9 cellular contexts compared by ENCODE assay signal in genomic region chr6:34465551-34466241, GRCh38. TPM values are rescaled to one million over a fixed set of nuclear protein-coding genes. Genes with fewer than 3 reads are reported as not detected.
DNase-seq lines count a peak whose midpoint lies in the region; ATAC-seq and TF ChIP-seq lines count a peak whose summit lies in the region.
"Had no signal": no experiment of that assay in that cellular context is flagged by ENCODE, and none has a peak within 500 bp of the region (broad histone marks: within the 10 kb centered on the region; RNA-seq: fewer than 3 reads in every experiment).

PACSIN1 (plus strand) TSS chr6:34466076; CDS start chr6:34526306, 60,230 bp downstream.

- ATAC-seq in WTC11 (peak; percentile 86), GM18867 (IDR thresholded peaks at IDR 0.05; ENCODE audit: unreplicated experiment) (no peak), HG03460 (IDR thresholded peaks at IDR 0.05; ENCODE audit: unreplicated experiment) (no peak)

- no peak within 1 kb of the TSS for H2BK15ac ChIP-seq in H9 (ENCODE audit: low read depth, low read length)

- WGBS in H9 (ENCODE audit: extremely low coverage, insufficient read length, low lambda C conversion rate): no CpG with 5 or more reads among the region's 65 CpGs

- H2AK5ac ChIP-seq in H9 (ENCODE audit: insufficient read length, low read length): no peak within 1 kb of the TSS

- H3K18ac ChIP-seq in H9 (ENCODE audit: insufficient read length, low read depth, low read length): no peak within 1 kb of the TSS

- peaks cover 11% of the 10 kb centered on the region for H3K23me2 ChIP-seq in H9 (ENCODE audit: insufficient read length, low read depth, low read length, poor library complexity, severe bottlenecking)

- no peak within 1 kb of the TSS for H2BK20ac ChIP-seq in H9 (ENCODE audit: low read depth, low read length, poor library complexity, severe bottlenecking)

- H3K27me3 Mint-ChIP-seq in H9 (ENCODE audit: low read depth): peaks cover 22% of the 10 kb centered on the region
- peaks cover 9% of the 10 kb centered on the region for H3K27me3 Mint-ChIP-seq in WTC11 (ENCODE audit: low read depth)

- peak within 1 kb of the TSS in 10 of 11 experiments; percentile 15 to 68 (median 51); a peak in 15 of 22 replicates for H3K9ac ChIP-seq in BLaER1 treated with 17β-estradiol and CSF1 and Interleukin-3, amounts not matched to agents 10 nM and 100 nM
- peak within 1 kb of the TSS; percentile 10 for H3K9ac ChIP-seq in H9 (ENCODE audit: extremely low read depth, insufficient read length, low read length)

- H3K79me1 ChIP-seq in H9 (ENCODE audit: insufficient read depth, low read depth, low read length, poor library complexity, severe bottlenecking): no peaks in the 10 kb centered on the region

- H3K36me3 Mint-ChIP-seq in H9 (ENCODE audit: insufficient read depth in 1 of 3, low read depth in 3 of 3): no peaks in the 10 kb centered on the region
- no peaks in the 10 kb centered on the region for H3K36me3 Mint-ChIP-seq in WTC11

- no peak within 1 kb of the TSS for H2AFZ ChIP-seq in H9 (ENCODE audit: low read length)

- H2BK5ac ChIP-seq in H9 (ENCODE audit: insufficient read length, low read length): no peak within 1 kb of the TSS

- no peak within 1 kb of the TSS for H3K4ac ChIP-seq in H9 (ENCODE audit: low read depth, low read length)

- CTCF ChIA-PET in WTC11 (lab: Charles Lee): interaction anchor here (0.6 to 4.3 kb wide), 6 partner anchors 10 to 291 kb away, joined by 3 to 25 read pairs (median 4); no protein-coding TSS in a partner anchor

- H3K79me2 ChIP-seq in H9 (ENCODE audit: insufficient read depth, low read length): no peaks in the 10 kb centered on the region

- H4K20me1 ChIP-seq in BLaER1 treated with 17β-estradiol and CSF1 and Interleukin-3, amounts not matched to agents 10 nM and 100 nM: peaks cover 0 to 28% (median 0%) of the 10 kb centered on the region in 11 experiments; a peak in 7 of 22 replicates
- no peaks in the 10 kb centered on the region for H4K20me1 ChIP-seq in H9 (ENCODE audit: control insufficient read depth, insufficient read depth, insufficient read length)

- no peak within 1 kb of the TSS for H2BK12ac ChIP-seq in H9 (ENCODE audit: insufficient read length, low read depth, low read length)

- H3K9me3 ChIP-seq in BLaER1 treated with 17β-estradiol and CSF1 and Interleukin-3, amounts not matched to agents 10 nM and 100 nM (replicated peaks in 1 of 11): no peaks in the 10 kb centered on the region
- H3K9me3 ChIP-seq in H9 (ENCODE audit: control insufficient read depth, low read depth, low read length): no peaks in the 10 kb centered on the region

- H4K8ac ChIP-seq in H9 (replicated peaks; ENCODE audit: insufficient read length, low read depth, low read length): no peak within 1 kb of the TSS

- DNase-seq in H9: peak; percentile 82
- peak; percentile 73 for DNase-seq in WTC11 (ENCODE audit: low spot score)
- peak; percentile 62 for DNase-seq in germinal center (ENCODE audit: low spot score)
- peak; percentile 52 for DNase-seq in putamen (ENCODE audit: low spot score)
- no peak for DNase-seq in superior temporal gyrus (ENCODE audit: extremely low spot score)

- no peak within 1 kb of the TSS for H3K56ac ChIP-seq in H9 (ENCODE audit: insufficient read length, low read depth, low read length)

- H3K9me3 Mint-ChIP-seq in H9 (no peaks in the 10 kb centered on the region), WTC11 (no peaks in the 10 kb centered on the region)

- POLR2A ChIA-PET in WTC11 (lab: Charles Lee): interaction anchor here (0.6 to 1.1 kb wide), 3 partner anchors 10 to 321 kb away, joined by 3 to 5 read pairs (median 3); no protein-coding TSS in a partner anchor

- H2BK120ac ChIP-seq in H9 (ENCODE audit: low read depth, low read length, poor library complexity, severe bottlenecking): no peak within 1 kb of the TSS

- no peak for TF ChIP-seq CTCF in H9 (conservative IDR thresholded peaks at IDR 0.05)
- no peak for TF ChIP-seq CTCF in WTC11 (IDR thresholded peaks at IDR 0.05)

- peaks cover 0 to 17% (median 6%) of the 10 kb centered on the region in 11 experiments; a peak in 13 of 22 replicates for H3K27me3 ChIP-seq in BLaER1 treated with 17β-estradiol and CSF1 and Interleukin-3, amounts not matched to agents 10 nM and 100 nM
- no peaks in the 10 kb centered on the region for H3K27me3 ChIP-seq in H9 (ENCODE audit: insufficient read depth, low read length)

- H3K36me3 ChIP-seq in BLaER1 treated with 17β-estradiol and CSF1 and Interleukin-3, amounts not matched to agents 10 nM and 100 nM: no peaks in the 10 kb centered on the region

- H4K5ac ChIP-seq in H9 (ENCODE audit: insufficient read length, low read depth, low read length): no peak within 1 kb of the TSS

- peak within 1 kb of the TSS; percentile 44 to 69 (median 58) for H3K4me3 ChIP-seq in BLaER1 treated with 17β-estradiol and CSF1 and Interleukin-3, amounts not matched to agents 10 nM and 100 nM
- H3K4me3 ChIP-seq: lung had no signal

- no peak within 1 kb of the TSS for H3K23ac ChIP-seq in H9 (ENCODE audit: insufficient read length, low read depth, low read length)

- H3K4me1 ChIP-seq in BLaER1 treated with 17β-estradiol and CSF1 and Interleukin-3, amounts not matched to agents 10 nM and 100 nM: peaks cover 32 to 61% (median 51%) of the 10 kb centered on the region in 10 experiments
- H3K4me1 ChIP-seq in H9 (ENCODE audit: insufficient read depth, low read length): no peaks in the 10 kb centered on the region

- no peak within 1 kb of the TSS for H3T11ph ChIP-seq in H9 (ENCODE audit: low read length)

- H4K91ac ChIP-seq in H9 (ENCODE audit: insufficient read length, low read depth, low read length): no peak within 1 kb of the TSS

- peak within 1 kb of the TSS in 1 of 3 experiments; percentile 96; a peak in 1 of 7 replicates for H3K27ac Mint-ChIP-seq in H9
- no peak within 1 kb of the TSS for H3K27ac Mint-ChIP-seq in WTC11

- H3K4me1 Mint-ChIP-seq in H9 (peaks cover 17 to 33% of the 10 kb centered on the region in 2 experiments), WTC11 (peaks cover 21% of the 10 kb centered on the region)

- H3K4me2 ChIP-seq in BLaER1 treated with 17β-estradiol and CSF1 and Interleukin-3, amounts not matched to agents 10 nM and 100 nM: peak within 1 kb of the TSS; percentile 87 to 99 (median 97)
- peak within 1 kb of the TSS; percentile 85 for H3K4me2 ChIP-seq in H9 (ENCODE audit: insufficient read depth, insufficient read length, low read length)

- peak within 1 kb of the TSS; percentile 80 to 89 for H3K4me3 Mint-ChIP-seq in H9
- H3K4me3 Mint-ChIP-seq in WTC11: peak within 1 kb of the TSS; percentile 85

- peak within 1 kb of the TSS; percentile 66 for H3K14ac ChIP-seq in H9 (ENCODE audit: insufficient read depth, low read length)

- no peak within 1 kb of the TSS for H3K27ac ChIP-seq in BLaER1 treated with 17β-estradiol and CSF1 and Interleukin-3, amounts not matched to agents 10 nM and 100 nM
- no peak within 1 kb of the TSS for H3K27ac ChIP-seq in H9 (ENCODE audit: insufficient read length, low read depth, low read length)

TF ChIP-seq in WTC11, 78 proteins besides CTCF, POLR2A, EP300 and RAD21:
- no peak for TF ChIP-seq AR (CRISPR knock-in tag; IDR thresholded peaks at IDR 0.05)
- no peak for TF ChIP-seq ELF4 (CRISPR knock-in tag; IDR thresholded peaks at IDR 0.05; ENCODE audit: low read depth)
- TF ChIP-seq FOXP1 (CRISPR knock-in tag; IDR thresholded peaks at IDR 0.05; ENCODE audit: borderline replicate concordance): no peak
- TF ChIP-seq NFE2L1 (CRISPR knock-in tag; IDR thresholded peaks at IDR 0.05): no peak
- 0 out of 2 replicates have a peak, but pooled peaks have one; percentile 49 for TF ChIP-seq TP53 (CRISPR knock-in tag; IDR thresholded peaks at IDR 0.05)
- no peak for TF ChIP-seq ZNF232 (CRISPR knock-in tag; IDR thresholded peaks at IDR 0.05)
- TF ChIP-seq KAT7 (CRISPR knock-in tag; IDR thresholded peaks at IDR 0.05; ENCODE audit: borderline replicate concordance): 0 out of 2 replicates have a peak, but pooled peaks have one; percentile 5
- TF ChIP-seq SOX15 (CRISPR knock-in tag; IDR thresholded peaks at IDR 0.05): no peak
- TF ChIP-seq ZSCAN18 (CRISPR knock-in tag; IDR thresholded peaks at IDR 0.05): no peak

RNA-seq across cellular contexts. Expression of gene PACSIN1, which starts in this region (rescaled TPM):
- total RNA-seq in H9 (2021) (7.0 and 7.6 TPM in 2 replicates), WTC11 (2021) (10.6 to 12.6 TPM (median 10.7 TPM) in 3 replicates)
